In genomic region chr6:138550346-138550767, GRCh38 we compare ENCODE assay signal across 1 cellular context.
A peak's percentile ranks its signal among the peaks of the same experiment; 100 is the strongest.
TF ChIP-seq lines count a peak whose summit lies in the region.

No MANE protein-coding gene starts in this region.

TF ChIP-seq in HepG2, 621 proteins besides CTCF, POLR2A, EP300 and RAD21 (continued from another document and continues in another):
- no peak for TF ChIP-seq ZNF639 (CRISPR knock-in tag; conservative IDR thresholded peaks at IDR 0.05)
- peak; percentile 96 for TF ChIP-seq FOXP4 (CRISPR knock-in tag; IDR thresholded peaks at IDR 0.05)
- no peak for TF ChIP-seq NR0B2 (CRISPR knock-in tag; IDR thresholded peaks at IDR 0.05)
- no peak for TF ChIP-seq DNMT3B (CRISPR knock-in tag; conservative IDR thresholded peaks at IDR 0.05)
- TF ChIP-seq HMGXB3 (CRISPR knock-in tag; IDR thresholded peaks at IDR 0.05; ENCODE audit: borderline replicate concordance), result peak; percentile 64; the same call in 1 of the 2 replicates
- no peak for TF ChIP-seq EEA1 (CRISPR knock-in tag; IDR thresholded peaks at IDR 0.05; ENCODE audit: borderline replicate concordance)
- TF ChIP-seq ZSCAN5A (CRISPR knock-in tag; IDR thresholded peaks at IDR 0.05; ENCODE audit: borderline replicate concordance), result no peak
- TF ChIP-seq PAX8 (CRISPR knock-in tag; IDR thresholded peaks at IDR 0.05; ENCODE audit: borderline replicate concordance), result no peak
- no peak for TF ChIP-seq CENPT (CRISPR knock-in tag; IDR thresholded peaks at IDR 0.05; ENCODE audit: low read depth)
- no peak for TF ChIP-seq FOXK2 (IDR thresholded peaks at IDR 0.05)
- TF ChIP-seq CHD2 (IDR thresholded peaks at IDR 0.05; ENCODE audit: low read depth, low read length), result no peak
- no peak for TF ChIP-seq NRL (CRISPR knock-in tag; IDR thresholded peaks at IDR 0.05; ENCODE audit: borderline replicate concordance)
- no peak for TF ChIP-seq HNRNPK (IDR thresholded peaks at IDR 0.05; ENCODE audit: low read depth, low read length, poor library complexity, severe bottlenecking)
- no peak for TF ChIP-seq ZNF432 (CRISPR knock-in tag; IDR thresholded peaks at IDR 0.05; ENCODE audit: borderline replicate concordance)
- no peak for TF ChIP-seq ZNF101 (CRISPR knock-in tag; IDR thresholded peaks at IDR 0.05; ENCODE audit: borderline replicate concordance, low read depth)
- 0 out of 2 replicates have a peak, but pooled peaks have one; percentile 37 for TF ChIP-seq KLF6 (CRISPR knock-in tag; IDR thresholded peaks at IDR 0.05)
- TF ChIP-seq PATZ1 (CRISPR knock-in tag; IDR thresholded peaks at IDR 0.05), result peak; percentile 63
- TF ChIP-seq PHF5A (CRISPR knock-in tag; IDR thresholded peaks at IDR 0.05; ENCODE audit: low read depth, unreplicated experiment), result no peak
- no peak for TF ChIP-seq ZNF567 (CRISPR knock-in tag; IDR thresholded peaks at IDR 0.05; ENCODE audit: borderline replicate concordance)
- TF ChIP-seq ZNF674 (CRISPR knock-in tag; IDR thresholded peaks at IDR 0.05; ENCODE audit: low read depth), result no peak
- TF ChIP-seq HNF4A (CRISPR knock-in tag; IDR thresholded peaks at IDR 0.05), result peak; percentile 97
- no peak for TF ChIP-seq ZNF562 (CRISPR knock-in tag; IDR thresholded peaks at IDR 0.05; ENCODE audit: borderline replicate concordance)
- TF ChIP-seq MIER2 (CRISPR knock-in tag; IDR thresholded peaks at IDR 0.05), result peak; percentile 82; the same call in 1 of the 2 replicates
- no peak for TF ChIP-seq SP1 (IDR thresholded peaks at IDR 0.05)
- no peak for TF ChIP-seq SP1 (CRISPR knock-in tag; IDR thresholded peaks at IDR 0.05)
- no peak for TF ChIP-seq GPBP1L1 (CRISPR knock-in tag; IDR thresholded peaks at IDR 0.05)
- TF ChIP-seq ZNF296 (CRISPR knock-in tag; conservative IDR thresholded peaks at IDR 0.05), result no peak
- 0 out of 2 replicates have a peak, but pooled peaks have one; percentile 68 for TF ChIP-seq SMYD3 (CRISPR knock-in tag; IDR thresholded peaks at IDR 0.05)
- peak; percentile 78; the same call in 1 of the 2 replicates for TF ChIP-seq GATA4 (IDR thresholded peaks at IDR 0.05; ENCODE audit: borderline replicate concordance, low read depth)
- TF ChIP-seq KDM3A (CRISPR knock-in tag; IDR thresholded peaks at IDR 0.05; ENCODE audit: low read depth), result peak; percentile 73; the same call in 1 of the 2 replicates
- TF ChIP-seq ZBED4 (CRISPR knock-in tag; IDR thresholded peaks at IDR 0.05; ENCODE audit: borderline replicate concordance), result peak; percentile 65; the same call in 1 of the 2 replicates
- no peak; the same call in 1 of the 2 replicates for TF ChIP-seq ZNF646 (CRISPR knock-in tag; IDR thresholded peaks at IDR 0.05)
